ENCODE assay signal across 9 cellular contexts in the genomic region with DNA sequence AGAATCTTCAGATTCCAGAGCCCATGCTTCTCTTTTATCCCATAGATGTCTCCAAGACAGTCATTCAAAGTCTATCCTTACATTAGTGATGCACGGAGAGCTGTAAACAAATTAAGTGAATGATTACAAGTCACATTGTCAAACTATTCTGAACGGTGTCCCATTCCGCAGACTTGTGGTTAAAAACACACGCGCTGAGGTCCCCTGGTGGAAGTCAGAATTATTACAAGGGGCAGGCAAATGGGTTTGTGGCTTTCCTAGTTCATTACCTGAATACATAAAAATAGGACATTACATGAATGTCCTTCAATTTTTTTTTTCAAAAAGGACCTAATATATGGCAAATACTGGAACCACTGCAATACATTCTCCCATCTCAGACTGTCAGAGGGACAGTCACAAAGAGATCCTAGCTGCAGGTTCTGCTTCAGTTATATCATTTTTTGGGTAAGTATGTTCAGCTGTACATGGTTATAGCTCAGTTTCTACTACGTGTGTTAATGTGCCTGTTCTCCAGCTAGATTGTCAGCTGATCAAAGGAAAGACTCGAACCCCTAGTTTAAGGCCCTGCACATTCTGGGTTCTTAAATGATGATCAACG. TPM values are rescaled to one million over a fixed set of nuclear protein-coding genes. Genes with fewer than 3 reads are reported as not detected.
DNase-seq lines count a peak whose midpoint lies in the region; ATAC-seq and TF ChIP-seq lines count a peak whose summit lies in the region.
"Had no signal": no experiment of that assay in that cellular context is flagged by ENCODE, and none has a peak within 500 bp of the region (broad histone marks: within the 10 kb centered on the region; RNA-seq: fewer than 3 reads in every experiment).

No MANE protein-coding gene starts in this region.

- WGBS in aorta, 2 donors: 16 to 18% methylated on average over 8 of the region's 8 CpGs

- peak; percentile 21 to 70 (median 45) for DNase-seq in CD4-positive, CD25-positive, alpha-beta regulatory T cell
- peak; percentile 62 for DNase-seq in NCI-H526 treated with DMSO at 0.1 percent for 48 hours (lab: John Stamatoyannopoulos, UW)
- DNase-seq in activated T-cell treated with anti-CD3 and anti-CD28 coated beads for 4 hours: peak; percentile 39
- DNase-seq in fibroblast of lung (ENCODE audit: low read depth in 2 of 2): peak; percentile 53 to 70
- DNase-seq in non-pigmented ciliary epithelial cell (ENCODE audit: low read depth): peak; percentile 22
- DNase-seq in aorta: no peak

- peak; percentile 71 to 77 for ATAC-seq in CD4-positive, CD25-positive, alpha-beta regulatory T cell (ENCODE audit: low read depth in 2 of 2)
- peak; percentile 62 for ATAC-seq in GM19023 (IDR thresholded peaks at IDR 0.05; ENCODE audit: unreplicated experiment)
- peak; percentile 72 for ATAC-seq in HG03175 (IDR thresholded peaks at IDR 0.05; ENCODE audit: unreplicated experiment)
- peak; percentile 73 for ATAC-seq in aorta (ENCODE audit: low FRiP score)

- H3K27me3 ChIP-seq in CD4-positive, CD25-positive, alpha-beta regulatory T cell (ENCODE audit: control insufficient read depth, insufficient read depth, low read length): peaks cover 4% of the 10 kb centered on the region
- peaks cover 5% of the 10 kb centered on the region for H3K27me3 ChIP-seq in fibroblast of lung (ENCODE audit: control insufficient read depth, insufficient read depth, low read length)
- no peaks in the 10 kb centered on the region for H3K27me3 ChIP-seq in aorta (ENCODE audit: control insufficient read depth in 1 of 2, insufficient read depth in 2 of 2, low read length in 1 of 2)

- peaks cover 3% of the 10 kb centered on the region for H3K4me1 ChIP-seq in CD4-positive, CD25-positive, alpha-beta regulatory T cell (ENCODE audit: control insufficient read depth, insufficient read depth, low read length, poor library complexity, severe bottlenecking)
- H3K4me1 ChIP-seq in fibroblast of lung (ENCODE audit: control insufficient read depth, extremely low read depth, insufficient read depth, low read length): peaks cover 3% of the 10 kb centered on the region
- H3K4me1 ChIP-seq in aorta (ENCODE audit: control insufficient read depth in 1 of 2, insufficient read depth in 2 of 2, low read length in 2 of 2): peaks cover 0 to 4% of the 10 kb centered on the region in 2 donors

- H3K4me3 ChIP-seq in CD4-positive, CD25-positive, alpha-beta regulatory T cell (ENCODE audit: low read depth, low read length): peak overlapping the region; percentile 42
- peak overlapping the region in 1 of 4 experiments; percentile 30 for H3K4me3 ChIP-seq in fibroblast of lung (replicated peaks in 1 of 4; ENCODE audit: control extremely low read depth in 1 of 4, insufficient read depth in 1 of 4, low read depth in 3 of 4, low read length in 4 of 4)
- no peak overlapping the region for H3K4me3 ChIP-seq in aorta (ENCODE audit: low read length in 2 of 2)

- H4K20me1 ChIP-seq in fibroblast of lung (ENCODE audit: control insufficient read depth, extremely low read depth, insufficient read depth, low read length): no peaks in the 10 kb centered on the region

- H3K27me3 Mint-ChIP-seq in CD4-positive, CD25-positive, alpha-beta regulatory T cell: peaks cover 24% of the 10 kb centered on the region

- H3K4me1 Mint-ChIP-seq in CD4-positive, CD25-positive, alpha-beta regulatory T cell: peaks cover 0 to 7% (median 3%) of the 10 kb centered on the region in 4 donors

- intact Hi-C loops in aorta (cut with DNase I): loop anchor here (2.0 to 5.0 kb wide), 2 partner anchors 181 to 184 kb away; no protein-coding TSS in a partner anchor

- no peak overlapping the region for H3K27ac ChIP-seq in CD4-positive, CD25-positive, alpha-beta regulatory T cell (ENCODE audit: insufficient read depth, low read length, poor library complexity, severe bottlenecking)
- H3K27ac ChIP-seq in fibroblast of lung (ENCODE audit: insufficient read depth, low read length) (no peak overlapping the region), aorta (ENCODE audit: low read depth in 1 of 2, low read length in 2 of 2) (no peak overlapping the region)

- no peak overlapping the region for H3K9ac ChIP-seq in fibroblast of lung (ENCODE audit: insufficient read depth, low read length)

- H3K4me3 Mint-ChIP-seq in CD4-positive, CD25-positive, alpha-beta regulatory T cell: no peak overlapping the region
- H3K4me3 Mint-ChIP-seq: T-helper 1 cell treated with Interleukin-12 subunit alpha and Interleukin-12 subunit beta and Interleukin-4 antibody, amounts not matched to agents 30 μg/mL and 1 μg/mL, for 36 hours had no signal

- no peaks in the 10 kb centered on the region for H3K9me3 ChIP-seq in CD4-positive, CD25-positive, alpha-beta regulatory T cell (ENCODE audit: control insufficient read depth in 2 of 2, low read length in 2 of 2)
- H3K9me3 ChIP-seq in fibroblast of lung (ENCODE audit: control insufficient read depth, insufficient read depth, low read depth, low read length): no peaks in the 10 kb centered on the region
- no peaks in the 10 kb centered on the region for H3K9me3 ChIP-seq in aorta (ENCODE audit: control insufficient read depth, low read length)

- no peaks in the 10 kb centered on the region for H3K36me3 ChIP-seq in CD4-positive, CD25-positive, alpha-beta regulatory T cell (ENCODE audit: control insufficient read depth, insufficient read depth, low read length)
- H3K36me3 ChIP-seq in fibroblast of lung (ENCODE audit: control insufficient read depth, insufficient read depth, low read length): no peaks in the 10 kb centered on the region
- H3K36me3 ChIP-seq in aorta (ENCODE audit: control insufficient read depth in 1 of 2, insufficient read depth in 2 of 2, low read length in 1 of 2): no peaks in the 10 kb centered on the region

- peak overlapping the region; percentile 48 for H2AFZ ChIP-seq in fibroblast of lung (ENCODE audit: low read length)

- no peaks in the 10 kb centered on the region for H3K36me3 Mint-ChIP-seq in CD4-positive, CD25-positive, alpha-beta regulatory T cell

- no peaks in the 10 kb centered on the region for H3K79me2 ChIP-seq in fibroblast of lung (ENCODE audit: control insufficient read depth, insufficient read depth, low read length)

- peak; percentile 90 to 96 for TF ChIP-seq CTCF in fibroblast of lung (conservative IDR thresholded peaks at IDR 0.05 in 1 of 2, IDR thresholded peaks at IDR 0.05 in 1 of 2; ENCODE audit: low read depth in 1 of 2, low read length in 2 of 2)

- H3K9me3 Mint-ChIP-seq in CD4-positive, CD25-positive, alpha-beta regulatory T cell: no peaks in the 10 kb centered on the region
- H3K9me3 Mint-ChIP-seq: T-helper 1 cell treated with Interleukin-12 subunit alpha and Interleukin-12 subunit beta and Interleukin-4 antibody, amounts not matched to agents 30 μg/mL and 1 μg/mL, for 36 hours had no signal

- no peak overlapping the region for H3K27ac Mint-ChIP-seq in CD4-positive, CD25-positive, alpha-beta regulatory T cell
- H3K27ac Mint-ChIP-seq: T-helper 1 cell treated with Interleukin-12 subunit alpha and Interleukin-12 subunit beta and Interleukin-4 antibody, amounts not matched to agents 30 μg/mL and 1 μg/mL, for 36 hours had no signal

- peak overlapping the region; percentile 52 for H3K4me2 ChIP-seq in fibroblast of lung (ENCODE audit: extremely low read depth, insufficient read depth, low read length)

RNA-seq across cellular contexts. Expression of gene STON2, which starts 53.1 kb away (rescaled TPM):
- total RNA-seq in CD4-positive, CD25-positive, alpha-beta regulatory T cell: 4.4 TPM
- not detected for polyA plus RNA-seq in CD4-positive, CD25-positive, alpha-beta regulatory T cell
- total RNA-seq in fibroblast of lung (34.9 and 52.5 TPM in 2 replicates), aorta (10 to 100 TPM; 10.4 to 20.5 TPM)
- polyA plus RNA-seq in fibroblast of lung (1.5 and 4.6 TPM in 2 replicates), aorta (1 to 10 TPM in 1 of 2 donors, under 1 TPM in 1; 0.03 to 2.3 TPM)
- 0.85 and 1.5 TPM in 2 replicates for polyA plus RNA-seq in fibroblast of lung (2012)
- 0.63 and 20.8 TPM in 2 replicates for polyA minus RNA-seq in fibroblast of lung (ENCODE audit: low replicate concordance)

Comparison
In these comparisons a context has a peak if more than half of its experiments do, and no peak if none do; other contexts are left out.
1. DNase-seq: peak in CD4-positive, CD25-positive, alpha-beta regulatory T cell (3 of 3), NCI-H526 treated with DMSO at 0.1 percent for 48 hours (single experiment), activated T-cell treated with anti-CD3 and anti-CD28 coated beads for 4 hours (single experiment), fibroblast of lung (2 of 2) and non-pigmented ciliary epithelial cell (single experiment); none in aorta (0 of 2).
2. Peak in every context shown above with its lines, with median percentiles within 50 percentile points of each other: ATAC-seq.